1 cellular context compared by ENCODE assay signal in genomic region chr12:102948941-102949352, GRCh38.
TF ChIP-seq lines count a peak whose summit lies in the region.

No MANE protein-coding gene starts in this region.

TF ChIP-seq in endothelial cell of umbilical vein, 7 proteins besides CTCF, POLR2A, EP300 and RAD21 (continued from another document):
- no peak for TF ChIP-seq JUN (IDR thresholded peaks at IDR 0.05; ENCODE audit: borderline replicate concordance, insufficient read depth, insufficient read length, low read depth)
